Comparison of ENCODE assay signal across 9 cellular contexts in the genomic region with DNA sequence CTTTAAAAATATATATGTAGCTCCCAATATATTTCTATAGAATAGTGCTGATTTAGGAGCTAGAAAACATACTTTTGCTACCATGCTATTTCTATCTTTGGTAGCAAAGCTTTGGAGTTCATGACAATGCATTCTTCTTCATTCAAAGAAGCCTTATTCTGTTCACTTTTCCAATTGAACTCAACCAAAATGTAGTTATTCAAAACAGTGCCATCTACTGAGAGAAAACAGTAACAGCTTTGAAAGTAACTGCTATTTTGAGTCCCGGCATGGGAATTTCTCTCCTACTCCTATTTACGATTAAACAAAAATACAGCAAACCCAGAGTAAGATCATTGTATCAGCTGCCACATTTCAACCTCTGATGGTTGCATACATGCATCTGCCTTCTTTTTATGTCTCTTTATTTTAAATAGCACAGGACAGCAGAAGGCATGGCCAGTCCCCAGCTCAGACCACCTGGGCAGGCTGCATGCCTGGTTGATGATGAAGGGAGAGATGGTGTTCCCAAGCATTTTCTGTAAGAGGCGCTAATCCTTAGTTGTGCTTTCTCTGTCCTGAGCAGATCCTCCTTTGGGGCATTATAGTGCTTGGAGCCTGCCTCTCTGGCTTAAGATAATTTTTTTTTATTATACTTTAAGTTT.
DNase-seq lines count a peak whose midpoint lies in the region; ATAC-seq and TF ChIP-seq lines count a peak whose summit lies in the region.
"Had no signal": no experiment of that assay in that cellular context is flagged by ENCODE, and none has a peak within 500 bp of the region (broad histone marks: within the 10 kb centered on the region; RNA-seq: fewer than 3 reads in every experiment).

No MANE protein-coding gene starts in this region.

- H3K36me3 ChIP-seq in WERI-Rb-1 (no peaks in the 10 kb centered on the region), liver (ENCODE audit: control insufficient read depth in 4 of 4, insufficient read depth in 3 of 4, low read depth in 1 of 4, low read length in 3 of 4) (no peaks in the 10 kb centered on the region)

- WGBS in liver = 33% methylated on average over 3 of the region's 3 CpGs

- peak; percentile 45 for ATAC-seq in HG03159 (IDR thresholded peaks at IDR 0.05; ENCODE audit: unreplicated experiment)
- no peak for ATAC-seq in HG03520 (IDR thresholded peaks at IDR 0.05; ENCODE audit: unreplicated experiment)

- H3K4me3 ChIP-seq in WERI-Rb-1 (ENCODE audit: low read depth, low read length) = no peak overlapping the region
- no peak overlapping the region for H3K4me3 ChIP-seq in liver (ENCODE audit: low read depth in 1 of 3, low read length in 3 of 3)

- TF ChIP-seq CTCF in WERI-Rb-1 (IDR thresholded peaks at IDR 0.05; ENCODE audit: low read depth, low read length) (0 out of 2 replicates have a peak, but pooled peaks have one; percentile 23), liver (IDR thresholded peaks at IDR 0.05; ENCODE audit: low read depth, low read length, missing input control) (peak; percentile 39)

- TF ChIP-seq RAD21 in liver (IDR thresholded peaks at IDR 0.05) = peak; percentile 54 to 66

- no peak overlapping the region for H3K27ac ChIP-seq in WERI-Rb-1
- no peak overlapping the region for H3K27ac ChIP-seq in liver (ENCODE audit: low read depth in 1 of 2, low read length in 2 of 2)
- H3K27ac ChIP-seq: parathyroid adenoma had no signal

- DNase-seq in COLO829 (ENCODE audit: low spot score) (peak; percentile 31), WERI-Rb-1 (no peak), HPDE6-E6E7 (ENCODE audit: extremely low spot score) (no peak)
- DNase-seq in activated naive CD4-positive, alpha-beta T cell treated with anti-CD3 and anti-CD28 coated beads, Interleukin-2, amount 50 U/mL, for 16 hours = no peak
- DNase-seq in stimulated activated CD4-positive, alpha-beta T cell treated with anti-CD3 and anti-CD28 coated beads, Interleukin-12 subunit alpha, Interleukin-12 subunit beta, amount 100 ng/mL, for 4 hours = no peak

- H3K9ac ChIP-seq in liver (ENCODE audit: low read depth in 1 of 2, low read length in 2 of 2) = no peak overlapping the region
- H3K9ac ChIP-seq: parathyroid adenoma had no signal

- peaks cover 41% of the 10 kb centered on the region for H3K27me3 ChIP-seq in WERI-Rb-1 (ENCODE audit: insufficient read depth, low read depth, severe bottlenecking)
- H3K27me3 ChIP-seq in liver (ENCODE audit: control insufficient read depth in 4 of 4, insufficient read depth in 4 of 4, low read length in 3 of 4) = peaks cover 0 to 4% (median 1%) of the 10 kb centered on the region in 4 donors

- no peaks in the 10 kb centered on the region for H3K4me1 ChIP-seq in liver (ENCODE audit: control insufficient read depth in 4 of 4, insufficient read depth in 4 of 4, low read length in 3 of 4)
- H3K4me1 ChIP-seq: parathyroid adenoma had no signal

- no peaks in the 10 kb centered on the region for H3K9me3 ChIP-seq in WERI-Rb-1 (ENCODE audit: severe bottlenecking)
- no peaks in the 10 kb centered on the region for H3K9me3 ChIP-seq in liver (ENCODE audit: control insufficient read depth in 4 of 4, low read length in 3 of 4)

TF ChIP-seq in liver, 16 proteins besides CTCF, POLR2A, EP300 and RAD21:
- no peak for TF ChIP-seq HNF4A (conservative IDR thresholded peaks at IDR 0.05)
- no peak for TF ChIP-seq FOXA2 (IDR thresholded peaks at IDR 0.05)
- TF ChIP-seq, protein P1, sequence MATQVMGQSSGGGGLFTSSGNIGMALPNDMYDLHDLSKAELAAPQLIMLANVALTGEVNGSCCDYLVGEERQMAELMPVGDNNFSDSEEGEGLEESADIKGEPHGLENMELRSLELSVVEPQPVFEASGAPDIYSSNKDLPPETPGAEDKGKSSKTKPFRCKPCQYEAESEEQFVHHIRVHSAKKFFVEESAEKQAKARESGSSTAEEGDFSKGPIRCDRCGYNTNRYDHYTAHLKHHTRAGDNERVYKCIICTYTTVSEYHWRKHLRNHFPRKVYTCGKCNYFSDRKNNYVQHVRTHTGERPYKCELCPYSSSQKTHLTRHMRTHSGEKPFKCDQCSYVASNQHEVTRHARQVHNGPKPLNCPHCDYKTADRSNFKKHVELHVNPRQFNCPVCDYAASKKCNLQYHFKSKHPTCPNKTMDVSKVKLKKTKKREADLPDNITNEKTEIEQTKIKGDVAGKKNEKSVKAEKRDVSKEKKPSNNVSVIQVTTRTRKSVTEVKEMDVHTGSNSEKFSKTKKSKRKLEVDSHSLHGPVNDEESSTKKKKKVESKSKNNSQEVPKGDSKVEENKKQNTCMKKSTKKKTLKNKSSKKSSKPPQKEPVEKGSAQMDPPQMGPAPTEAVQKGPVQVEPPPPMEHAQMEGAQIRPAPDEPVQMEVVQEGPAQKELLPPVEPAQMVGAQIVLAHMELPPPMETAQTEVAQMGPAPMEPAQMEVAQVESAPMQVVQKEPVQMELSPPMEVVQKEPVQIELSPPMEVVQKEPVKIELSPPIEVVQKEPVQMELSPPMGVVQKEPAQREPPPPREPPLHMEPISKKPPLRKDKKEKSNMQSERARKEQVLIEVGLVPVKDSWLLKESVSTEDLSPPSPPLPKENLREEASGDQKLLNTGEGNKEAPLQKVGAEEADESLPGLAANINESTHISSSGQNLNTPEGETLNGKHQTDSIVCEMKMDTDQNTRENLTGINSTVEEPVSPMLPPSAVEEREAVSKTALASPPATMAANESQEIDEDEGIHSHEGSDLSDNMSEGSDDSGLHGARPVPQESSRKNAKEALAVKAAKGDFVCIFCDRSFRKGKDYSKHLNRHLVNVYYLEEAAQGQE (IDR thresholded peaks at IDR 0.05) = no peak
- TF ChIP-seq JUND (IDR thresholded peaks at IDR 0.05) = no peak
- no peak for TF ChIP-seq EGR1 (IDR thresholded peaks at IDR 0.05; ENCODE audit: low read depth in 2 of 2)
- no peak for TF ChIP-seq RXRA (IDR thresholded peaks at IDR 0.05)
- no peak for TF ChIP-seq SP1 (IDR thresholded peaks at IDR 0.05)
- TF ChIP-seq NR2F2 (IDR thresholded peaks at IDR 0.05) = no peak
- no peak for TF ChIP-seq YY1 (IDR thresholded peaks at IDR 0.05)
- TF ChIP-seq GABPA (IDR thresholded peaks at IDR 0.05 in 1 of 2, conservative IDR thresholded peaks at IDR 0.05 in 1 of 2) = no peak
